ENCODE assay signal across 8 cellular contexts in the genomic region with DNA sequence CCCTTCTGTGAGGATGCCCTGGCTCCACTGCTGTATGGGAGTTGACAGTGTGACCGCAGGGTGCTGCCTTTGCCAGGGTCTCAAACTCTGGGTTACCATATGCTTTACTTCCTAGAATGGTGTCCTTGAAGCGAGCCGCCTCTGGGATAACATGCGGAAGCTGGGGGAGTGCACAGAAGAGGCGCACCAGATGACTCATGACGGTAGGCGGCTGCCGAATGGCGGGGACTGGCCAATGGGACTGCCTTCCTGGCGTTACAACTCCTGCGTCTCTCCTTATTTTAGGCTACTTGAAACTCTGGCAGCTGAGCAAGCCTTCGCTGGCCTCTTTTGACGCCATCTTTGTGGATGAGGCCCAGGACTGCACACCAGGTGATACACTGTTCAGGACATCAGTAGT.
"Had no signal": no experiment of that assay in that cellular context is flagged by ENCODE, and none has a peak within 500 bp of the region (broad histone marks: within the 10 kb centered on the region; RNA-seq: fewer than 3 reads in every experiment).

No MANE protein-coding gene starts in this region.

- H3K9me3 ChIP-seq: HAP-1 had no signal

- H2AFZ ChIP-seq: GM23248 had no signal

- ATAC-seq: HCT116 had no signal

- DNase-seq: GM23248, GOT3, H7, HFFc6, IMR-90, KBM-7 had no signal

- H3K27ac Mint-ChIP-seq: HFFc6 had no signal

- H3K4me3 ChIP-seq: GM23248, HAP-1 had no signal

- H3K9me3 Mint-ChIP-seq: HFFc6 had no signal

- H3K4me1 ChIP-seq: HAP-1 had no signal

- H3K27ac ChIP-seq: GM23248 had no signal

- H3K4me3 Mint-ChIP-seq: HFFc6 had no signal
